ENCODE assay signal across 10 cellular contexts in the genomic region with DNA sequence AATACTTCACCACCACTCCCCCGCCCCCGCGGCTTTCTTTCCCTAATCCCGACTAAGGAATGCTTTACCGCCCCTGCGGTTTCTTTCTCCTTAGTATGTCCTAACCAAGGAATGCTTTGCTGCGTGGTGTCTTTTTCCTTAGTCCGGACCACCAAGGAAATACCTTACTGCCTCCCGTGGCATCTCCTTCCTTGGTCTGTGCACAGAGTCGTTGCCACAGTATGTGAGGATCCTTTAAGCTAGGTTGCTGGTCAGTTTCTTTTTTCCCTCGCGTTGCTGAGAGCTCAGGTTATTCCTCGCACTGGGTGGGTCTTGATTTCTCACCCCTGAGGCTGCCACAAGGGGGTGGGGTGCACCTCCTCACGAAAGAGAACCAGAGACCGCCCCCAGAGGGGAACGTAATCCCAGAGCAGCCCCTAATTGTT.
A peak's percentile ranks its signal among the peaks of the same experiment; 100 is the strongest.
DNase-seq lines count a peak whose midpoint lies in the region; TF ChIP-seq lines count a peak whose summit lies in the region.
"Had no signal": no experiment of that assay in that cellular context is flagged by ENCODE, and none has a peak within 500 bp of the region (broad histone marks: within the 10 kb centered on the region; RNA-seq: fewer than 3 reads in every experiment).

No MANE protein-coding gene starts in this region.

- peak in 1 of 2 donors; percentile 41 for DNase-seq in breast epithelium (ENCODE audit: low spot score in 2 of 2)
- DNase-seq in MCF 10A (ENCODE audit: unreplicated experiment) = no peak
- DNase-seq in cardiac fibroblast (ENCODE audit: low read depth in 2 of 2) = peak; percentile 29 to 39
- peak; percentile 31 for DNase-seq in kidney epithelial cell (ENCODE audit: low read depth)
- DNase-seq in type B pancreatic cell (ENCODE audit: extremely low spot score, unreplicated experiment) = no peak
- no peak for DNase-seq in DMS 273 (lab: John Stamatoyannopoulos, UW; ENCODE audit: unreplicated experiment)
- DNase-seq in BE2C = no peak
- DNase-seq in vagina (ENCODE audit: extremely low spot score in 2 of 2) = no peak

- peaks cover 5% of the 10 kb centered on the region for H3K36me3 Mint-ChIP-seq in MCF 10A (ENCODE audit: insufficient read depth, unreplicated experiment)
- H3K36me3 Mint-ChIP-seq in type B pancreatic cell = no peaks in the 10 kb centered on the region
- H3K36me3 Mint-ChIP-seq: activated naive CD4-positive, alpha-beta T cell treated with anti-CD3 and anti-CD28 coated beads, Interleukin-2, amount 50 U/mL, for 72 hours had no signal

- no peaks in the 10 kb centered on the region for H3K9me3 ChIP-seq in breast epithelium
- H3K9me3 ChIP-seq in BE2C = no peaks in the 10 kb centered on the region
- H3K9me3 ChIP-seq in vagina = no peaks in the 10 kb centered on the region
- H3K9me3 ChIP-seq: tibial nerve had no signal

- H3K9me3 Mint-ChIP-seq in MCF 10A (ENCODE audit: unreplicated experiment) (peaks cover 4% of the 10 kb centered on the region), type B pancreatic cell (peaks cover 5% of the 10 kb centered on the region)
- H3K9me3 Mint-ChIP-seq: activated naive CD4-positive, alpha-beta T cell treated with anti-CD3 and anti-CD28 coated beads, Interleukin-2, amount 50 U/mL, for 72 hours had no signal

- TF ChIP-seq CTCF in breast epithelium (IDR thresholded peaks at IDR 0.05) = no peak
- TF ChIP-seq CTCF in MCF 10A (IDR thresholded peaks at IDR 0.05; ENCODE audit: unreplicated experiment) = no peak
- no peak for TF ChIP-seq CTCF in cardiac fibroblast (IDR thresholded peaks at IDR 0.05; ENCODE audit: low read depth, low read length)
- peak; percentile 26 for TF ChIP-seq CTCF in kidney epithelial cell (IDR thresholded peaks at IDR 0.05; ENCODE audit: insufficient read depth, low read length, poor library complexity, severe bottlenecking)
- TF ChIP-seq CTCF in type B pancreatic cell (conservative IDR thresholded peaks at IDR 0.05) = peak; percentile 51
- no peak for TF ChIP-seq CTCF in BE2C (IDR thresholded peaks at IDR 0.05; ENCODE audit: low read depth, low read length)
- TF ChIP-seq CTCF in vagina (IDR thresholded peaks at IDR 0.05) = no peak

- H3K27me3 Mint-ChIP-seq in MCF 10A (ENCODE audit: insufficient read depth, unreplicated experiment) = no peaks in the 10 kb centered on the region
- H3K27me3 Mint-ChIP-seq in type B pancreatic cell = peaks cover 10% of the 10 kb centered on the region

- H3K4me1 Mint-ChIP-seq in MCF 10A (ENCODE audit: insufficient read depth, unreplicated experiment) = peaks cover 6% of the 10 kb centered on the region
- H3K4me1 Mint-ChIP-seq in type B pancreatic cell (ENCODE audit: unreplicated experiment) = peaks cover 21% of the 10 kb centered on the region

- intact Hi-C loops in breast epithelium (cut with DNase I; ENCODE audit: low total_unique reads) = no loop called here
- intact Hi-C loops in MCF 10A (cut with micrococcal nuclease) = no loop called here
- intact Hi-C loops in vagina (cut with DNase I) = no loop called here

- H3K4me1 ChIP-seq in breast epithelium (no peaks in the 10 kb centered on the region), BE2C (no peaks in the 10 kb centered on the region), vagina (peaks cover 5% of the 10 kb centered on the region)
- H3K4me1 ChIP-seq: tibial nerve had no signal

- H3K27ac Mint-ChIP-seq in MCF 10A (ENCODE audit: low read depth, unreplicated experiment) = no peak overlapping the region
- H3K27ac Mint-ChIP-seq in type B pancreatic cell = no peak overlapping the region

- CTCF ChIA-PET in MCF 10A (lab: Yijun Ruan, JAX) = interaction anchor here (0.7 to 0.8 kb wide), 2 partner anchors 11 to 92 kb away, joined by 3 to 4 read pairs; no protein-coding TSS in a partner anchor

- no TSS peak for BruUV-seq in MCF 10A (replicated peaks; lab: Mats Ljungman, UMichigan)

- H3K27ac ChIP-seq in breast epithelium = peak overlapping the region in 1 of 2 donors; percentile 7
- H3K27ac ChIP-seq in vagina = no peak overlapping the region

- H3K27me3 ChIP-seq in breast epithelium (no peaks in the 10 kb centered on the region), kidney epithelial cell (ENCODE audit: control insufficient read depth, insufficient read depth, low read length) (no peaks in the 10 kb centered on the region), BE2C (no peaks in the 10 kb centered on the region), vagina (no peaks in the 10 kb centered on the region)
- H3K27me3 ChIP-seq: tibial nerve had no signal

- POLR2A ChIA-PET in MCF 10A (lab: Yijun Ruan, JAX) = no interaction called here

- TF ChIP-seq POLR2A in breast epithelium (IDR thresholded peaks at IDR 0.05) (no peak), vagina (IDR thresholded peaks at IDR 0.05) (no peak)

- H3K4me3 Mint-ChIP-seq in MCF 10A (ENCODE audit: unreplicated experiment) = no peak overlapping the region
- H3K4me3 Mint-ChIP-seq in type B pancreatic cell = peak overlapping the region; percentile 77

- H3K4me3 ChIP-seq in breast epithelium = peak overlapping the region in 2 of 3 donors; percentile 30 to 32
- H3K4me3 ChIP-seq in cardiac fibroblast (replicated peaks in 1 of 2; ENCODE audit: low read depth in 2 of 2, low read length in 2 of 2) = peak overlapping the region in 1 of 2 donors; percentile 13
- no peak overlapping the region for H3K4me3 ChIP-seq in kidney epithelial cell (ENCODE audit: low read depth, low read length)
- H3K4me3 ChIP-seq in BE2C (ENCODE audit: low read depth, low read length) = no peak overlapping the region
- peak overlapping the region in 1 of 2 donors; percentile 17 for H3K4me3 ChIP-seq in vagina

- no peaks in the 10 kb centered on the region for H3K36me3 ChIP-seq in breast epithelium
- no peaks in the 10 kb centered on the region for H3K36me3 ChIP-seq in kidney epithelial cell (ENCODE audit: control insufficient read depth, insufficient read depth, low read length)
- H3K36me3 ChIP-seq in BE2C = no peaks in the 10 kb centered on the region
- H3K36me3 ChIP-seq in vagina = no peaks in the 10 kb centered on the region
- H3K36me3 ChIP-seq: tibial nerve had no signal

Comparison
In these comparisons a context has a peak if more than half of its experiments do, and no peak if none do; other contexts are left out.
1. DNase-seq: peak in cardiac fibroblast (2 of 2) and kidney epithelial cell (single experiment); none in MCF 10A (single experiment), type B pancreatic cell (single experiment), DMS 273 (single experiment), BE2C (single experiment) and vagina (0 of 2).
2. H3K4me3 ChIP-seq: peak in breast epithelium (2 of 3); none in kidney epithelial cell (single experiment) and BE2C (single experiment).
3. CTCF ChIP-seq: peak in kidney epithelial cell (single experiment) and type B pancreatic cell (single experiment); none in breast epithelium (0 of 3), MCF 10A (single experiment), cardiac fibroblast (single experiment), BE2C (single experiment) and vagina (0 of 3).